In the genomic region with DNA sequence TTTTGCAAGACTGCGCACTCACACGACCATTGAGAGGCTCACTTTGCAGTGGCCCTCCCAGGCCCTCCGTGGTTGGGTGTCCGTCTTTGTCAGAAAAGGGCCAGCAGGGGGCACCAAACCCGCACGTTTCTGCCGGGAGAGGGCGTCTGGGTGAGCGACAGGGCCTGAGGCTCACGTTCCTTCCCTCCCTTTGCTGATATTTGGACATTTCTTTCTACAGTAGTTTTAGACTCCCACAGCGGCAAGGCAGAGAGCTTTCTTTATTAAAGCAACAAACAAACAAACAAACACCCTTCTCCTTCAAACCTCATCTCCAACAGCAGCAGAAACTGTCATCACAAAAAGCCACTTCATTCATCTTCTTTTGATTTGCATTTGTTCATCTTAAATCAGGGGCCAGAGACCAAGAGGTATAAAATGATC, we compare ENCODE assay signal across 8 cellular contexts.
DNase-seq lines count a peak whose midpoint lies in the region; ATAC-seq lines count a peak whose summit lies in the region.

No MANE protein-coding gene starts in this region.

- ATAC-seq in HG02870 (IDR thresholded peaks at IDR 0.05; ENCODE audit: unreplicated experiment), result peak; percentile 92

- DNase-seq in SIG-M5 treated with dmso at 0.1 percent for 504 hours (lab: John Stamatoyannopoulos, UW; ENCODE audit: unreplicated experiment) (peak; percentile 75), SIG-M5 (lab: John Stamatoyannopoulos, UW) (no peak), NCI-H146 (lab: John Stamatoyannopoulos, UW) (peak; percentile 79), T-helper 9 cell (peak; percentile 83), anterior cingulate cortex (lab: John Stamatoyannopoulos, UW) (peak in 55 of 58 donors; percentile 19 to 86 (median 62)), hepatic stellate cell (ENCODE audit: low spot score) (peak; percentile 85)
- peak; percentile 72 to 88 for DNase-seq in stimulated activated CD4-positive, alpha-beta T cell treated with anti-CD3 and anti-CD28 coated beads, Interleukin-12 subunit alpha, Interleukin-12 subunit beta, amount 100 ng/mL, for 24 hours (ENCODE audit: low read depth in 2 of 2)
